In genomic region chr2:71082402-71083252, GRCh38 we compare ENCODE assay signal across 11 cellular contexts. TPM values are rescaled to one million over a fixed set of nuclear protein-coding genes. Genes with fewer than 3 reads are reported as not detected.
DNase-seq lines count a peak whose midpoint lies in the region; ATAC-seq lines count a peak whose summit lies in the region.
"Had no signal": no experiment of that assay in that cellular context is flagged by ENCODE, and none has a peak within 500 bp of the region (broad histone marks: within the 10 kb centered on the region; RNA-seq: fewer than 3 reads in every experiment).

No MANE protein-coding gene starts in this region.

- no peak overlapping the region for H3K4me3 Mint-ChIP-seq in activated T-helper 2 cell treated with anti-CD3 and anti-CD28 coated beads, Interferon-gamma antibody, Interleukin-2, Interleukin-4, amounts not matched to agents 10 μg/mL and 5 μg/mL and 100 μg/mL, durations not matched to agents 14 hours and 24 hours and 36 hours (ENCODE audit: low read depth)
- H3K4me3 Mint-ChIP-seq: nephron had no signal

- H3K9me3 Mint-ChIP-seq in activated T-helper 2 cell treated with anti-CD3 and anti-CD28 coated beads, Interferon-gamma antibody, Interleukin-2, Interleukin-4, amounts not matched to agents 10 μg/mL and 5 μg/mL and 100 μg/mL, durations not matched to agents 14 hours and 24 hours and 36 hours = no peaks in the 10 kb centered on the region
- H3K9me3 Mint-ChIP-seq: nephron had no signal

- peaks cover 10% of the 10 kb centered on the region for H3K36me3 Mint-ChIP-seq in activated T-helper 2 cell treated with anti-CD3 and anti-CD28 coated beads, Interferon-gamma antibody, Interleukin-2, Interleukin-4, amounts not matched to agents 10 μg/mL and 5 μg/mL and 100 μg/mL, durations not matched to agents 14 hours and 24 hours and 36 hours (ENCODE audit: low read depth)

- ATAC-seq in HG03442 (IDR thresholded peaks at IDR 0.05; ENCODE audit: unreplicated experiment) (peak; percentile 74), HG03135 (IDR thresholded peaks at IDR 0.05; ENCODE audit: unreplicated experiment) (no peak)

- DNase-seq in activated CD4-positive, alpha-beta T cell treated with anti-CD3 and anti-CD28 coated beads for 48 hours = peak; percentile 80
- no peak for DNase-seq in activated CD4-positive, alpha-beta T cell treated with anti-CD3 and anti-CD28 coated beads for 1 hour
- no peak for DNase-seq in activated T-helper 2 cell treated with anti-CD3 and anti-CD28 coated beads, Interferon-gamma antibody, Interleukin-2, Interleukin-4, amounts not matched to agents 10 μg/mL and 5 μg/mL and 100 μg/mL, durations not matched to agents 14 hours and 24 hours and 36 hours (ENCODE audit: low spot score)
- DNase-seq in stimulated activated CD8-positive, alpha-beta memory T cell treated with anti-CD3 and anti-CD28 coated beads, Interleukin-7, amount 100 ng/mL, for 48 hours (ENCODE audit: extremely low read depth in 1 of 2, low read depth in 1 of 2) = peak; percentile 41 to 69
- DNase-seq in ACHN = no peak
- DNase-seq in OCI-M1 (lab: John Stamatoyannopoulos, UW) = no peak
- DNase-seq: GM23248, IMR-90 had no signal

- H3K27ac Mint-ChIP-seq in activated T-helper 2 cell treated with anti-CD3 and anti-CD28 coated beads, Interferon-gamma antibody, Interleukin-2, Interleukin-4, amounts not matched to agents 10 μg/mL and 5 μg/mL and 100 μg/mL, durations not matched to agents 14 hours and 24 hours and 36 hours = peak overlapping the region; percentile 18
- H3K27ac Mint-ChIP-seq: nephron had no signal

- H3K4me1 Mint-ChIP-seq in activated T-helper 2 cell treated with anti-CD3 and anti-CD28 coated beads, Interferon-gamma antibody, Interleukin-2, Interleukin-4, amounts not matched to agents 10 μg/mL and 5 μg/mL and 100 μg/mL, durations not matched to agents 14 hours and 24 hours and 36 hours (ENCODE audit: low read depth) = peaks cover 8% of the 10 kb centered on the region

- peaks cover 15% of the 10 kb centered on the region for H3K27me3 Mint-ChIP-seq in activated T-helper 2 cell treated with anti-CD3 and anti-CD28 coated beads, Interferon-gamma antibody, Interleukin-2, Interleukin-4, amounts not matched to agents 10 μg/mL and 5 μg/mL and 100 μg/mL, durations not matched to agents 14 hours and 24 hours and 36 hours (ENCODE audit: low read depth)

- in situ Hi-C loops in ACHN (cut with HindIII; ENCODE audit: low pct_ligation_motif_present, low pct_unique_long_range_greater_than_20kb, low sequenced_read_pairs) = no loop called here

- intact Hi-C loops in activated T-helper 2 cell treated with anti-CD3 and anti-CD28 coated beads, Interferon-gamma antibody, Interleukin-2, Interleukin-4, amounts not matched to agents 10 μg/mL and 5 μg/mL and 100 μg/mL, durations not matched to agents 14 hours and 24 hours and 36 hours (cut with micrococcal nuclease) = no loop called here

RNA-seq across cellular contexts. Expression of gene NAGK, which starts 14.2 kb away (rescaled TPM):
- 59.3 and 62.4 TPM in 2 replicates for total RNA-seq in activated T-helper 2 cell treated with anti-CD3 and anti-CD28 coated beads, Interferon-gamma antibody, Interleukin-2, Interleukin-4, amounts not matched to agents 10 μg/mL and 5 μg/mL and 100 μg/mL, durations not matched to agents 14 hours and 24 hours and 36 hours

RNA-seq across cellular contexts. Expression of gene MCEE, which starts 47.4 kb away (rescaled TPM):
- 12.8 and 14.3 TPM in 2 replicates for total RNA-seq in activated T-helper 2 cell treated with anti-CD3 and anti-CD28 coated beads, Interferon-gamma antibody, Interleukin-2, Interleukin-4, amounts not matched to agents 10 μg/mL and 5 μg/mL and 100 μg/mL, durations not matched to agents 14 hours and 24 hours and 36 hours

RNA-seq across cellular contexts. Expression of gene MPHOSPH10, which starts 47.8 kb away (rescaled TPM):
- total RNA-seq in activated T-helper 2 cell treated with anti-CD3 and anti-CD28 coated beads, Interferon-gamma antibody, Interleukin-2, Interleukin-4, amounts not matched to agents 10 μg/mL and 5 μg/mL and 100 μg/mL, durations not matched to agents 14 hours and 24 hours and 36 hours = 52.3 and 54.3 TPM in 2 replicates

Comparison
In these comparisons a context has a peak if more than half of its experiments do, and no peak if none do; other contexts are left out.
1. DNase-seq: peak in activated CD4-positive, alpha-beta T cell treated with anti-CD3 and anti-CD28 coated beads for 48 hours (single experiment) and stimulated activated CD8-positive, alpha-beta memory T cell treated with anti-CD3 and anti-CD28 coated beads, Interleukin-7, amount 100 ng/mL, for 48 hours (2 of 2); none in activated CD4-positive, alpha-beta T cell treated with anti-CD3 and anti-CD28 coated beads for 1 hour (single experiment), activated T-helper 2 cell treated with anti-CD3 and anti-CD28 coated beads, Interferon-gamma antibody, Interleukin-2, Interleukin-4, amounts not matched to agents 10 μg/mL and 5 μg/mL and 100 μg/mL, durations not matched to agents 14 hours and 24 hours and 36 hours (single experiment), ACHN (single experiment) and OCI-M1 (single experiment).